ENCODE assay signal across 21 cellular contexts in genomic region chr1:160576866-160577265, GRCh38. TPM values are rescaled to one million over a fixed set of nuclear protein-coding genes. Genes with fewer than 3 reads are reported as not detected.
DNase-seq lines count a peak whose midpoint lies in the region; ATAC-seq and TF ChIP-seq lines count a peak whose summit lies in the region.
"Had no signal": no experiment of that assay in that cellular context is flagged by ENCODE, and none has a peak within 500 bp of the region (broad histone marks: within the 10 kb centered on the region; RNA-seq: fewer than 3 reads in every experiment).

No MANE protein-coding gene starts in this region.

- peaks cover 13% of the 10 kb centered on the region for H3K9me3 Mint-ChIP-seq in activated CD4-positive, alpha-beta T cell treated with anti-CD3 and anti-CD28 coated beads, Interleukin-2, amount 10 ng/mL, durations not matched to agents 7 days and 5 days
- H3K9me3 Mint-ChIP-seq: neural progenitor cell had no signal

- no peak for ATAC-seq in HG03342 (IDR thresholded peaks at IDR 0.05; ENCODE audit: unreplicated experiment)
- ATAC-seq in left ventricle myocardium superior: no peak
- ATAC-seq: Panc1 had no signal

- no peak for DNase-seq in activated CD4-positive, alpha-beta T cell treated with anti-CD3 and anti-CD28 coated beads, Interleukin-2, amount 10 ng/mL, durations not matched to agents 7 days and 5 days
- DNase-seq in activated CD4-positive, alpha-beta T cell treated with anti-CD3 and anti-CD28 coated beads for 48 hours: no peak
- no peak for DNase-seq in effector memory CD4-positive, alpha-beta T cell
- DNase-seq in stomach (no peak), left ventricle myocardium superior (no peak), GM10248 (ENCODE audit: extremely low spot score) (no peak)
- DNase-seq: colonic mucosa, KBM-7, NCI-H1105 treated with DMSO at 0.1 percent for 48 hours, NCI-H748 treated with DMSO at 0.1 percent for 48 hours had no signal

- H3K9me3 ChIP-seq in SU-DHL-6 (ENCODE audit: insufficient read depth, low read length): no peaks in the 10 kb centered on the region
- no peaks in the 10 kb centered on the region for H3K9me3 ChIP-seq in effector memory CD4-positive, alpha-beta T cell (ENCODE audit: control insufficient read depth, low read length)
- H3K9me3 ChIP-seq in stomach: no peaks in the 10 kb centered on the region
- H3K9me3 ChIP-seq: colonic mucosa, right atrium auricular region had no signal

- H3K27me3 ChIP-seq in SU-DHL-6 (ENCODE audit: low read length) (no peaks in the 10 kb centered on the region), stomach (no peaks in the 10 kb centered on the region)
- no peaks in the 10 kb centered on the region for H3K27me3 ChIP-seq in effector memory CD4-positive, alpha-beta T cell (replicated peaks; ENCODE audit: control insufficient read depth, insufficient read depth, low read length, poor library complexity, severe bottlenecking)
- H3K27me3 ChIP-seq: colonic mucosa, neural progenitor cell, right atrium auricular region had no signal

- H3K4me3 ChIP-seq in SU-DHL-6 (ENCODE audit: insufficient read depth, low read length, poor library complexity, severe bottlenecking) (no peak overlapping the region), stomach (peak overlapping the region in 1 of 4 donors; percentile 0)
- H3K4me3 ChIP-seq in effector memory CD4-positive, alpha-beta T cell (ENCODE audit: insufficient read depth, low read depth, low read length, poor library complexity, severe bottlenecking): peak overlapping the region; percentile 64
- H3K4me3 ChIP-seq: colonic mucosa, lung, neural progenitor cell, right atrium auricular region had no signal

- no peak for TF ChIP-seq POLR2A in stomach (IDR thresholded peaks at IDR 0.05)

- TF ChIP-seq EP300 in stomach (IDR thresholded peaks at IDR 0.05): no peak

- CTCF ChIA-PET in activated CD4-positive, alpha-beta T cell treated with anti-CD3 and anti-CD28 coated beads, Interleukin-2, amount 10 ng/mL, durations not matched to agents 7 days and 5 days (lab: Charles Lee): interaction anchor here (0.8 to 2.0 kb wide), 4 partner anchors 12 to 37 kb away, joined by 3 to 5 read pairs (median 4); no protein-coding TSS in a partner anchor
- CTCF ChIA-PET in GM10248 (lab: Yijun Ruan, JAX): interaction anchor here (0.9 to 9.1 kb wide), 6 partner anchors 20 to 32 kb away, joined by 3 to 54 read pairs (median 4); no protein-coding TSS in a partner anchor

- peak overlapping the region; percentile 48 for H3K4me3 Mint-ChIP-seq in activated CD4-positive, alpha-beta T cell treated with anti-CD3 and anti-CD28 coated beads, Interleukin-2, amount 10 ng/mL, durations not matched to agents 7 days and 5 days
- H3K4me3 Mint-ChIP-seq: neural progenitor cell, type B pancreatic cell had no signal

- H3K36me3 ChIP-seq in SU-DHL-6 (ENCODE audit: low read length) (no peaks in the 10 kb centered on the region), stomach (no peaks in the 10 kb centered on the region)
- H3K36me3 ChIP-seq in effector memory CD4-positive, alpha-beta T cell (ENCODE audit: control insufficient read depth, insufficient read depth, low read length): no peaks in the 10 kb centered on the region
- H3K36me3 ChIP-seq: colonic mucosa, neural progenitor cell, right atrium auricular region had no signal

- H3K9ac ChIP-seq in SU-DHL-6 (ENCODE audit: low read length): no peak overlapping the region
- H3K9ac ChIP-seq: neural progenitor cell had no signal

- POLR2A ChIA-PET in activated CD4-positive, alpha-beta T cell treated with anti-CD3 and anti-CD28 coated beads, Interleukin-2, amount 10 ng/mL, durations not matched to agents 7 days and 5 days (lab: Charles Lee): no interaction called here
- POLR2A ChIA-PET in GM10248 (lab: Yijun Ruan, JAX): no interaction called here

- H3K36me3 Mint-ChIP-seq in activated CD4-positive, alpha-beta T cell treated with anti-CD3 and anti-CD28 coated beads, Interleukin-2, amount 10 ng/mL, durations not matched to agents 7 days and 5 days (ENCODE audit: low read depth): peaks cover 35% of the 10 kb centered on the region
- H3K36me3 Mint-ChIP-seq: neural progenitor cell, type B pancreatic cell had no signal

- H3K79me2 ChIP-seq in SU-DHL-6 (ENCODE audit: insufficient read depth, low read length): no peaks in the 10 kb centered on the region

- 36 to 100% (median 42%) methylated on average over 1 to 2 of the region's 2 CpGs for WGBS in stomach, 5 donors

- H3K27me3 Mint-ChIP-seq in activated CD4-positive, alpha-beta T cell treated with anti-CD3 and anti-CD28 coated beads, Interleukin-2, amount 10 ng/mL, durations not matched to agents 7 days and 5 days: no peaks in the 10 kb centered on the region

- H3K9me2 ChIP-seq in SU-DHL-6 (replicated peaks; ENCODE audit: insufficient read depth, low read length): no peaks in the 10 kb centered on the region

- H3K4me1 Mint-ChIP-seq in activated CD4-positive, alpha-beta T cell treated with anti-CD3 and anti-CD28 coated beads, Interleukin-2, amount 10 ng/mL, durations not matched to agents 7 days and 5 days: peaks cover 85% of the 10 kb centered on the region
- H3K4me1 Mint-ChIP-seq: neural progenitor cell had no signal

- H3K27ac ChIP-seq in SU-DHL-6 (ENCODE audit: low read depth, low read length) (no peak overlapping the region), stomach (peak overlapping the region in 3 of 5 donors; percentile 16 to 22 (median 21))
- peak overlapping the region; percentile 71 for H3K27ac ChIP-seq in effector memory CD4-positive, alpha-beta T cell (ENCODE audit: insufficient read depth, low read length, poor library complexity, severe bottlenecking)
- H3K27ac ChIP-seq: epithelial cell of prostate, neural progenitor cell, right atrium auricular region, VCaP had no signal

- intact Hi-C loops in stomach (cut with DNase I; ENCODE audit: low total_unique reads) (no loop called here), left ventricle myocardium superior (cut with micrococcal nuclease) (no loop called here)

- H2AFZ ChIP-seq in SU-DHL-6 (ENCODE audit: low read depth, low read length, severe bottlenecking): no peak overlapping the region
- H2AFZ ChIP-seq: neural progenitor cell had no signal

- peak overlapping the region; percentile 86 for H3K27ac Mint-ChIP-seq in activated CD4-positive, alpha-beta T cell treated with anti-CD3 and anti-CD28 coated beads, Interleukin-2, amount 10 ng/mL, durations not matched to agents 7 days and 5 days
- H3K27ac Mint-ChIP-seq: neural progenitor cell, type B pancreatic cell had no signal

- H3F3A ChIP-seq in SU-DHL-6 (ENCODE audit: insufficient read depth): no peaks in the 10 kb centered on the region

- H3K4me1 ChIP-seq in effector memory CD4-positive, alpha-beta T cell (ENCODE audit: control insufficient read depth, insufficient read depth, low read length, poor library complexity, severe bottlenecking): peaks cover 56% of the 10 kb centered on the region
- H3K4me1 ChIP-seq in stomach: no peaks in the 10 kb centered on the region
- H3K4me1 ChIP-seq: colonic mucosa, neural progenitor cell, right atrium auricular region had no signal

- no peaks in the 10 kb centered on the region for H4K20me1 ChIP-seq in SU-DHL-6 (ENCODE audit: low read depth, low read length)

- peak overlapping the region; percentile 79 for H3K4me2 ChIP-seq in SU-DHL-6 (ENCODE audit: low read depth, low read length, poor library complexity, severe bottlenecking)
- H3K4me2 ChIP-seq: neural progenitor cell had no signal

- no peak for TF ChIP-seq CTCF in SU-DHL-6 (IDR thresholded peaks at IDR 0.05; ENCODE audit: insufficient read depth, low read length, poor library complexity, severe bottlenecking)
- TF ChIP-seq CTCF in stomach (IDR thresholded peaks at IDR 0.05): no peak
- no peak for TF ChIP-seq CTCF in GM10248 (IDR thresholded peaks at IDR 0.05; ENCODE audit: control extremely low read depth, extremely low read depth, low read depth, missing control alignments)

RNA-seq across cellular contexts. Expression of gene CD84, which starts 2.4 kb away (rescaled TPM):
- total RNA-seq in activated CD4-positive, alpha-beta T cell treated with anti-CD3 and anti-CD28 coated beads, Interleukin-2, amount 10 ng/mL, durations not matched to agents 7 days and 5 days: 10 to 100 TPM; 14.7 to 16.2 TPM
- total RNA-seq in stomach (1 to 10 TPM; 1.3 to 7.6 (median 2.8) TPM), left ventricle myocardium superior (2.8 TPM)
- under 1 TPM; 0.23 to 0.75 (median 0.46) TPM for polyA plus RNA-seq in stomach
- total RNA-seq: A673, G401 had no signal

RNA-seq across cellular contexts. Expression of gene SLAMF6, which starts 53.8 kb away (rescaled TPM):
- 10 to 100 TPM; 25.1 to 33.7 TPM for total RNA-seq in activated CD4-positive, alpha-beta T cell treated with anti-CD3 and anti-CD28 coated beads, Interleukin-2, amount 10 ng/mL, durations not matched to agents 7 days and 5 days
- total RNA-seq in stomach (10 to 100 TPM in 2 of 5 donors, 1 to 10 TPM in 1, under 1 TPM in 1, not detected in 1; 0.37 to 18.1 (median 8.1) TPM), left ventricle myocardium superior (0.59 TPM)
- 1 to 10 TPM in 2 of 3 donors, under 1 TPM in 1; 0.19 to 1.1 (median 1.1) TPM for polyA plus RNA-seq in stomach
- total RNA-seq: A673, G401 had no signal
